ENCODE assay signal across 17 cellular contexts in genomic region chr3:176755977-176756376, GRCh38.
A peak's percentile ranks its signal among the peaks of the same experiment; 100 is the strongest.
DNase-seq lines count a peak whose midpoint lies in the region; ATAC-seq and TF ChIP-seq lines count a peak whose summit lies in the region.
"Had no signal": no experiment of that assay in that cellular context is flagged by ENCODE, and none has a peak within 500 bp of the region (broad histone marks: within the 10 kb centered on the region; RNA-seq: fewer than 3 reads in every experiment).

No MANE protein-coding gene starts in this region.

- no peak for TF ChIP-seq CTCF in GM13976 (IDR thresholded peaks at IDR 0.05; ENCODE audit: borderline replicate concordance, control extremely low read depth, extremely low read depth, insufficient read depth, missing control alignments)

- DNase-seq in HT-29 (ENCODE audit: low spot score) = no peak
- no peak for DNase-seq in nucleus accumbens (lab: John Stamatoyannopoulos, UW)
- no peak for DNase-seq in GM13976 (ENCODE audit: low spot score)
- DNase-seq in stimulated activated CD4-positive, alpha-beta T cell treated with anti-CD3 and anti-CD28 coated beads, Interleukin-4, amount 100 ng/mL, for 4 hours = no peak
- DNase-seq: GOT3, HCEC 1CT, MG63, NCI-H446 treated with DMSO at 0.1 percent for 48 hours, NCI-H526 treated with DMSO at 0.1 percent for 48 hours, PC-9, SHP77 treated with DMSO at 0.1 percent for 48 hours, SW 1271, T-helper 17 cell had no signal

- peak; percentile 39 for ATAC-seq in GM18861 (IDR thresholded peaks at IDR 0.05; ENCODE audit: unreplicated experiment)
- ATAC-seq in GM19452 (IDR thresholded peaks at IDR 0.05; ENCODE audit: unreplicated experiment) = peak; percentile 41
- peak; percentile 34 for ATAC-seq in HG02970 (IDR thresholded peaks at IDR 0.05; ENCODE audit: low FRiP score, unreplicated experiment)
- ATAC-seq in HG03457 (IDR thresholded peaks at IDR 0.05; ENCODE audit: unreplicated experiment) = peak; percentile 42
- ATAC-seq: T-helper 17 cell had no signal

- in situ Hi-C loops in GM13976 (cut with MboI; ENCODE audit: low sequenced_read_pairs, unreplicated experiment) = no loop called here
